ENCODE assay signal across 2 cellular contexts in the genomic region with DNA sequence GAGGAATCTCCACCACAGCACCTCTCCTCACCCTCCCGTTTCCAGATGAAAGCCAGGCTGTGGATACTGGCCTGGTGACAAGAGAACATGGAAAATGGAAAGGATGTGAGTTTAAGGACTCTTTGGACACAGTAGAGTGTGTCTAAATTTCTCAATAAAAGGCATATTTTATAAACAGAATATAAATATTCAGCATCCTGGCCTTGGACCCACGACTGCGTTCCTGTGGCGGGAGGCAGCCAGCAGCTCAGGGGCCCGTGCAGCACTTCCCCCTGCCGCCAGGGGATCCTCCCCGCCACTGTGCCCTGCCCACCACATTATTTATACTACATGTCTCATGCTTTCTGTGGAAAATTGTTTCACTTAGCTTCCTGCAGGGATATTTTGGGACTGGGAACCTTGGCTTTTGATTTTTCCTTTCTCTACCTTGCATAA.
TF ChIP-seq lines count a peak whose summit lies in the region.

No MANE protein-coding gene starts in this region.

TF ChIP-seq in SK-N-SH, 30 proteins besides CTCF, POLR2A, EP300 and RAD21 (continued from another document):
- TF ChIP-seq, protein P1, sequence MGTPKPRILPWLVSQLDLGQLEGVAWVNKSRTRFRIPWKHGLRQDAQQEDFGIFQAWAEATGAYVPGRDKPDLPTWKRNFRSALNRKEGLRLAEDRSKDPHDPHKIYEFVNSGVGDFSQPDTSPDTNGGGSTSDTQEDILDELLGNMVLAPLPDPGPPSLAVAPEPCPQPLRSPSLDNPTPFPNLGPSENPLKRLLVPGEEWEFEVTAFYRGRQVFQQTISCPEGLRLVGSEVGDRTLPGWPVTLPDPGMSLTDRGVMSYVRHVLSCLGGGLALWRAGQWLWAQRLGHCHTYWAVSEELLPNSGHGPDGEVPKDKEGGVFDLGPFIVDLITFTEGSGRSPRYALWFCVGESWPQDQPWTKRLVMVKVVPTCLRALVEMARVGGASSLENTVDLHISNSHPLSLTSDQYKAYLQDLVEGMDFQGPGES (IDR thresholded peaks at IDR 0.05; ENCODE audit: low read depth, low read length): no peak
- TF ChIP-seq, protein P2, sequence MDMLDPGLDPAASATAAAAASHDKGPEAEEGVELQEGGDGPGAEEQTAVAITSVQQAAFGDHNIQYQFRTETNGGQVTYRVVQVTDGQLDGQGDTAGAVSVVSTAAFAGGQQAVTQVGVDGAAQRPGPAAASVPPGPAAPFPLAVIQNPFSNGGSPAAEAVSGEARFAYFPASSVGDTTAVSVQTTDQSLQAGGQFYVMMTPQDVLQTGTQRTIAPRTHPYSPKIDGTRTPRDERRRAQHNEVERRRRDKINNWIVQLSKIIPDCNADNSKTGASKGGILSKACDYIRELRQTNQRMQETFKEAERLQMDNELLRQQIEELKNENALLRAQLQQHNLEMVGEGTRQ (IDR thresholded peaks at IDR 0.05; ENCODE audit: borderline replicate concordance, low read depth, low read length): no peak
- no peak for TF ChIP-seq TAF1 (IDR thresholded peaks at IDR 0.05; ENCODE audit: borderline replicate concordance, low read depth, low read length)

TF ChIP-seq in SK-N-SH treated with all-trans-retinoic acid at 6 μM for 48 hours, 23 proteins besides CTCF, POLR2A, EP300 and RAD21 (continued from another document):
- TF ChIP-seq, protein P3, sequence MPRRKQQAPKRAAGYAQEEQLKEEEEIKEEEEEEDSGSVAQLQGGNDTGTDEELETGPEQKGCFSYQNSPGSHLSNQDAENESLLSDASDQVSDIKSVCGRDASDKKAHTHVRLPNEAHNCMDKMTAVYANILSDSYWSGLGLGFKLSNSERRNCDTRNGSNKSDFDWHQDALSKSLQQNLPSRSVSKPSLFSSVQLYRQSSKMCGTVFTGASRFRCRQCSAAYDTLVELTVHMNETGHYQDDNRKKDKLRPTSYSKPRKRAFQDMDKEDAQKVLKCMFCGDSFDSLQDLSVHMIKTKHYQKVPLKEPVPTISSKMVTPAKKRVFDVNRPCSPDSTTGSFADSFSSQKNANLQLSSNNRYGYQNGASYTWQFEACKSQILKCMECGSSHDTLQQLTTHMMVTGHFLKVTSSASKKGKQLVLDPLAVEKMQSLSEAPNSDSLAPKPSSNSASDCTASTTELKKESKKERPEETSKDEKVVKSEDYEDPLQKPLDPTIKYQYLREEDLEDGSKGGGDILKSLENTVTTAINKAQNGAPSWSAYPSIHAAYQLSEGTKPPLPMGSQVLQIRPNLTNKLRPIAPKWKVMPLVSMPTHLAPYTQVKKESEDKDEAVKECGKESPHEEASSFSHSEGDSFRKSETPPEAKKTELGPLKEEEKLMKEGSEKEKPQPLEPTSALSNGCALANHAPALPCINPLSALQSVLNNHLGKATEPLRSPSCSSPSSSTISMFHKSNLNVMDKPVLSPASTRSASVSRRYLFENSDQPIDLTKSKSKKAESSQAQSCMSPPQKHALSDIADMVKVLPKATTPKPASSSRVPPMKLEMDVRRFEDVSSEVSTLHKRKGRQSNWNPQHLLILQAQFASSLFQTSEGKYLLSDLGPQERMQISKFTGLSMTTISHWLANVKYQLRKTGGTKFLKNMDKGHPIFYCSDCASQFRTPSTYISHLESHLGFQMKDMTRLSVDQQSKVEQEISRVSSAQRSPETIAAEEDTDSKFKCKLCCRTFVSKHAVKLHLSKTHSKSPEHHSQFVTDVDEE (CRISPR knock-in tag; IDR thresholded peaks at IDR 0.05): no peak
- TF ChIP-seq RARB (CRISPR knock-in tag; IDR thresholded peaks at IDR 0.05) (no peak), SNAI2 (CRISPR knock-in tag; IDR thresholded peaks at IDR 0.05) (no peak), GLIS3 (CRISPR knock-in tag; IDR thresholded peaks at IDR 0.05) (no peak), PPARA (CRISPR knock-in tag; IDR thresholded peaks at IDR 0.05; ENCODE audit: borderline replicate concordance) (no peak), ARNTL (CRISPR knock-in tag; IDR thresholded peaks at IDR 0.05; ENCODE audit: borderline replicate concordance, low read depth) (no peak), OSR1 (CRISPR knock-in tag; IDR thresholded peaks at IDR 0.05) (no peak), ISL1 (CRISPR knock-in tag; IDR thresholded peaks at IDR 0.05) (no peak), ZFP3 (CRISPR knock-in tag; IDR thresholded peaks at IDR 0.05) (no peak), ZNF8 (CRISPR knock-in tag; IDR thresholded peaks at IDR 0.05) (no peak), ZC3H10 (CRISPR knock-in tag; IDR thresholded peaks at IDR 0.05) (no peak)
TF ChIP-seq in SK-N-SH treated with all-trans-retinoic acid at 6 μM for 48 hours: peak in this region for 0.
